ENCODE assay signal across 10 cellular contexts in the genomic region with DNA sequence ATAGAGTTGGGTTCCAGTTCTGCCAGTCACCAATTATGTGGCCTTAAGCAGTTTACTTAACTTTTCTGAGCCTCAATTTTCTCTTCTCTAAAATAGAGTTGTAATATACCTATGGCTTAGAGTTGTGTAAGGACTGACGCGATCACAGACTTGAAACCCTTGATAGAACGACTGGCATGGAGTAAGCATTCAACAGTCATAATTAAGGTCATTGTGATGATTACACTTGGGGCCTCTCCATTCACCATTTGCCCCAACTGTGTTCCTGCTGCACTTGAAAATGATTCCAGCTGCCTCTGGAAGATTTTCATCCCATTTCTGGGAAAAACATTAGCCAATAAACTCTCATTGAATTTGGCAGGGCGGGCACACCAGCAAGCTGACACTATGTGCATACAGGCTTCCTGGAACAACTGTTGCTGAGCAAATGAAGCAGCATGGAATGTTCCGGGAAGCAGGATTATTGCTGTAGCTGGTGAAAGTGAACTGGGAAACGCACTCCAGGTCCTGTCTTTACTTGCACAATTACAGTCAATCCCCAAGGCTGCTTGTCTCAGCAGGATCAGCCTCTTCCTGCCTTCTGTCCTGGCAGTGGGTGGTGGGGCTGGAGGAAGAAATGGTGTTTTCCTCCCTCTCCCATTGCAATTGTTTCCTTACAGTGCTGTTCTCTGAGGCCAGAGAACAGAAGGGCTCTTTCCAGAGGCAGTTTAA. TPM values are rescaled to one million over a fixed set of nuclear protein-coding genes. Genes with fewer than 3 reads are reported as not detected.
DNase-seq lines count a peak whose midpoint lies in the region; ATAC-seq and TF ChIP-seq lines count a peak whose summit lies in the region.
"Had no signal": no experiment of that assay in that cellular context is flagged by ENCODE, and none has a peak within 500 bp of the region (broad histone marks: within the 10 kb centered on the region; RNA-seq: fewer than 3 reads in every experiment).

No MANE protein-coding gene starts in this region.

- H3K4me1 ChIP-seq in esophagus muscularis mucosa: peaks cover 41 to 97% (median 83%) of the 10 kb centered on the region in 4 donors
- H3K4me1 ChIP-seq in neural progenitor cell: peaks cover 16% of the 10 kb centered on the region

- H4K20me1 ChIP-seq in neural progenitor cell (ENCODE audit: low read depth): no peaks in the 10 kb centered on the region

- no peaks in the 10 kb centered on the region for H3K9me3 ChIP-seq in esophagus muscularis mucosa
- no peaks in the 10 kb centered on the region for H3K9me3 ChIP-seq in neural progenitor cell (ENCODE audit: low read depth)

- H3K27me3 Mint-ChIP-seq in CD14-positive monocyte (ENCODE audit: low read depth in 3 of 3): peaks cover 0 to 2% (median 0%) of the 10 kb centered on the region in 3 donors
- H3K27me3 Mint-ChIP-seq in neural progenitor cell (ENCODE audit: insufficient read depth, low read depth): peaks cover 5% of the 10 kb centered on the region

- H3K27ac Mint-ChIP-seq in CD14-positive monocyte (peak overlapping the region in 6 of 7 donors; percentile 8 to 83 (median 44)), neural progenitor cell (no peak overlapping the region)

- H3K4me3 Mint-ChIP-seq in CD14-positive monocyte (no peak overlapping the region), neural progenitor cell (no peak overlapping the region)

- no peaks in the 10 kb centered on the region for H3K79me2 ChIP-seq in neural progenitor cell (ENCODE audit: low read depth)

- H3K4me3 ChIP-seq in esophagus muscularis mucosa (peak overlapping the region in 1 of 4 donors; percentile 10), neural progenitor cell (no peak overlapping the region)
- H3K4me3 ChIP-seq: SK-N-MC had no signal

- intact Hi-C loops in CD14-positive monocyte (cut with micrococcal nuclease) (no loop called here), esophagus muscularis mucosa (cut with DNase I) (no loop called here)

- H3K27me3 ChIP-seq in esophagus muscularis mucosa (no peaks in the 10 kb centered on the region), neural progenitor cell (no peaks in the 10 kb centered on the region)

- 64% methylated on average over 6 of the region's 6 CpGs for WGBS in esophagus muscularis mucosa

- H3K4me2 ChIP-seq in neural progenitor cell: peak overlapping the region; percentile 4

- TF ChIP-seq POLR2A in esophagus muscularis mucosa (IDR thresholded peaks at IDR 0.05; ENCODE audit: low read depth): no peak

- H3K36me3 ChIP-seq in esophagus muscularis mucosa (no peaks in the 10 kb centered on the region), neural progenitor cell (no peaks in the 10 kb centered on the region)

- ATAC-seq in GM19467 (IDR thresholded peaks at IDR 0.05; ENCODE audit: unreplicated experiment) (no peak), HG03196 (IDR thresholded peaks at IDR 0.05; ENCODE audit: unreplicated experiment) (no peak), HG02571 (IDR thresholded peaks at IDR 0.05; ENCODE audit: unreplicated experiment) (no peak)

- no peak overlapping the region for H2AFZ ChIP-seq in neural progenitor cell (replicated peaks)

- H3K9me3 Mint-ChIP-seq in CD14-positive monocyte (peaks cover 0 to 4% (median 0%) of the 10 kb centered on the region in 7 donors), neural progenitor cell (no peaks in the 10 kb centered on the region)

- H3K4me1 Mint-ChIP-seq in CD14-positive monocyte (peaks cover 87% of the 10 kb centered on the region), neural progenitor cell (peaks cover 21% of the 10 kb centered on the region)

- H3K27ac ChIP-seq in esophagus muscularis mucosa (replicated peaks in 1 of 4) (peak overlapping the region; percentile 43 to 79 (median 64)), neural progenitor cell (no peak overlapping the region)
- H3K27ac ChIP-seq: SK-N-MC had no signal

- H3K36me3 Mint-ChIP-seq in CD14-positive monocyte (peaks cover 63 to 81% of the 10 kb centered on the region in 2 donors), neural progenitor cell (no peaks in the 10 kb centered on the region)

- peak; percentile 94 for TF ChIP-seq EP300 in esophagus muscularis mucosa (IDR thresholded peaks at IDR 0.05)

- no peak overlapping the region for H3K9ac ChIP-seq in neural progenitor cell

- TF ChIP-seq CTCF in CD14-positive monocyte (IDR thresholded peaks at IDR 0.05): no peak
- no peak for TF ChIP-seq CTCF in esophagus muscularis mucosa (IDR thresholded peaks at IDR 0.05)
- no peak for TF ChIP-seq CTCF in neural progenitor cell (IDR thresholded peaks at IDR 0.05)

- H3F3A ChIP-seq in neural progenitor cell (ENCODE audit: low read depth): no peaks in the 10 kb centered on the region

- DNase-seq in CD14-positive monocyte (ENCODE audit: low spot score): no peak
- peak; percentile 83 for DNase-seq in NCI-H69 (lab: John Stamatoyannopoulos, UW)
- no peak for DNase-seq in esophagus muscularis mucosa (ENCODE audit: extremely low spot score)
- DNase-seq in neural progenitor cell (ENCODE audit: low spot score): no peak
- DNase-seq in activated T-cell treated with anti-CD3 and anti-CD28 coated beads for 4 hours: no peak
- DNase-seq: stimulated activated CD4-positive, alpha-beta T cell treated with anti-CD3 and anti-CD28 coated beads, Interleukin-4, amount 100 ng/mL, for 4 hours had no signal

RNA-seq across cellular contexts. Expression of a gene that starts 19.6 kb away (rescaled TPM):
- polyA plus RNA-seq in CD14-positive monocyte: 100 to 1,000 TPM; 415 to 531 TPM
- total RNA-seq in esophagus muscularis mucosa (100 to 1,000 TPM; 212 to 292 (median 275) TPM), neural progenitor cell (ENCODE audit: low replicate concordance) (1.4 and 1.7 TPM in 2 replicates)

Comparison
In these comparisons a context has a peak if more than half of its experiments do, and no peak if none do; other contexts are left out.
1. RNA of a gene that starts 19.6 kb away (total RNA-seq): 212 to 292 TPM in esophagus muscularis mucosa; 1.4 to 1.7 TPM in neural progenitor cell; every median in the first group is over 10 times any median in the second.